In genomic region chr17:27940503-27940902, GRCh38 we compare ENCODE assay signal across 12 cellular contexts. TPM values are rescaled to one million over a fixed set of nuclear protein-coding genes. Genes with fewer than 3 reads are reported as not detected.
DNase-seq lines count a peak whose midpoint lies in the region; ATAC-seq and TF ChIP-seq lines count a peak whose summit lies in the region.
"Had no signal": no experiment of that assay in that cellular context is flagged by ENCODE, and none has a peak within 500 bp of the region (broad histone marks: within the 10 kb centered on the region; RNA-seq: fewer than 3 reads in every experiment).

No MANE protein-coding gene starts in this region.

- no peak overlapping the region for H2AK5ac ChIP-seq in H9 (ENCODE audit: insufficient read length, low read length)

- WGBS in body of pancreas, 2 donors, result 37 to 63% methylated on average over 3 to 7 of the region's 7 CpGs
- 0% methylated on average over 3 of the region's 7 CpGs for WGBS in right lobe of liver (ENCODE audit: insufficient coverage, low coverage, low lambda C conversion rate, missing lambda C conversion rate)
- no CpG with 5 or more reads among the region's 7 CpGs for WGBS in H9 (ENCODE audit: extremely low coverage, insufficient read length, low lambda C conversion rate)

- peaks cover 4% of the 10 kb centered on the region for H3K23me2 ChIP-seq in H9 (ENCODE audit: insufficient read length, low read depth, low read length, poor library complexity, severe bottlenecking)

- H2AFZ ChIP-seq in GM23338 (no peak overlapping the region; the same call in 1 of the 2 replicates), parathyroid adenoma (peak overlapping the region; percentile 33), H9 (ENCODE audit: low read length) (no peak overlapping the region)

- H3K18ac ChIP-seq in H9 (ENCODE audit: insufficient read length, low read depth, low read length), result no peak overlapping the region

- no peak overlapping the region for H3K4ac ChIP-seq in H9 (ENCODE audit: low read depth, low read length)

- H3K27ac Mint-ChIP-seq in GM23338 (no peak overlapping the region), H9 (no peak overlapping the region)
- H3K27ac Mint-ChIP-seq in activated naive CD8-positive, alpha-beta T cell treated with anti-CD3 and anti-CD28 coated beads for 36 hours, result no peak overlapping the region
- H3K27ac Mint-ChIP-seq: CD8-positive, alpha-beta memory T cell had no signal

- H3K9me3 ChIP-seq in body of pancreas (no peaks in the 10 kb centered on the region), right lobe of liver (no peaks in the 10 kb centered on the region), parathyroid adenoma (ENCODE audit: control insufficient read depth, low read length) (no peaks in the 10 kb centered on the region), H9 (ENCODE audit: control insufficient read depth, low read depth, low read length) (no peaks in the 10 kb centered on the region)
- H3K9me3 ChIP-seq: A549 had no signal

- H2BK120ac ChIP-seq in H9 (ENCODE audit: low read depth, low read length, poor library complexity, severe bottlenecking), result no peak overlapping the region

- no peak overlapping the region for H3K23ac ChIP-seq in H9 (ENCODE audit: insufficient read length, low read depth, low read length)

- no peak overlapping the region for H2BK15ac ChIP-seq in H9 (ENCODE audit: low read depth, low read length)

- no peak for ATAC-seq in GM23338
- peak; percentile 55 for ATAC-seq in body of pancreas
- peak in 3 of 4 donors; percentile 36 to 90 (median 46) for ATAC-seq in right lobe of liver
- no peak for ATAC-seq in HG03135 (IDR thresholded peaks at IDR 0.05; ENCODE audit: unreplicated experiment)
- ATAC-seq: A549 had no signal

- no peaks in the 10 kb centered on the region for H3F3A ChIP-seq in GM23338 (replicated peaks; ENCODE audit: low read depth)

- no peak overlapping the region for H3T11ph ChIP-seq in H9 (ENCODE audit: low read length)

- no peak overlapping the region for H3K56ac ChIP-seq in H9 (ENCODE audit: insufficient read length, low read depth, low read length)

- H3K36me3 Mint-ChIP-seq in GM23338 (ENCODE audit: low read depth), result peaks cover 2% of the 10 kb centered on the region; the same call in 1 of the 3 replicates
- H3K36me3 Mint-ChIP-seq in activated naive CD8-positive, alpha-beta T cell treated with anti-CD3 and anti-CD28 coated beads for 36 hours, result no peaks in the 10 kb centered on the region
- H3K36me3 Mint-ChIP-seq in H9 (ENCODE audit: insufficient read depth in 1 of 3, low read depth in 3 of 3), result peaks cover 0 to 1% (median 0%) of the 10 kb centered on the region in 3 experiments; a peak in 2 of 7 replicates
- H3K36me3 Mint-ChIP-seq: CD8-positive, alpha-beta memory T cell had no signal

- no peak overlapping the region for H4K91ac ChIP-seq in H9 (ENCODE audit: insufficient read length, low read depth, low read length)

- H3K27ac ChIP-seq in GM23338 (ENCODE audit: low read depth) (no peak overlapping the region), body of pancreas (no peak overlapping the region), right lobe of liver (no peak overlapping the region), parathyroid adenoma (no peak overlapping the region), H9 (ENCODE audit: insufficient read length, low read depth, low read length) (no peak overlapping the region)
- H3K27ac ChIP-seq: A549 had no signal

- H3K4me3 ChIP-seq in GM23338, result no peak overlapping the region
- no peak overlapping the region for H3K4me3 ChIP-seq in body of pancreas
- no peak overlapping the region for H3K4me3 ChIP-seq in right lobe of liver
- H3K4me3 ChIP-seq in parathyroid adenoma (ENCODE audit: low read depth, low read length), result no peak overlapping the region
- H3K4me3 ChIP-seq: A549 had no signal

- H2BK20ac ChIP-seq in H9 (ENCODE audit: low read depth, low read length, poor library complexity, severe bottlenecking), result no peak overlapping the region

- no peaks in the 10 kb centered on the region for H3K9me2 ChIP-seq in GM23338 (ENCODE audit: insufficient read depth)

- H3K9ac ChIP-seq in parathyroid adenoma, result no peak overlapping the region
- no peak overlapping the region for H3K9ac ChIP-seq in H9 (ENCODE audit: extremely low read depth, insufficient read length, low read length)

- no peak overlapping the region for H4K5ac ChIP-seq in H9 (ENCODE audit: insufficient read length, low read depth, low read length)

- H3K4me1 ChIP-seq in GM23338 (ENCODE audit: insufficient read depth), result peaks cover 45% of the 10 kb centered on the region
- peaks cover 11% of the 10 kb centered on the region for H3K4me1 ChIP-seq in body of pancreas
- H3K4me1 ChIP-seq in right lobe of liver, result no peaks in the 10 kb centered on the region
- H3K4me1 ChIP-seq in parathyroid adenoma, result peaks cover 13% of the 10 kb centered on the region
- peaks cover 7% of the 10 kb centered on the region for H3K4me1 ChIP-seq in H9 (ENCODE audit: insufficient read depth, low read length)
- H3K4me1 ChIP-seq: A549 had no signal

- no peak overlapping the region for H2BK5ac ChIP-seq in H9 (ENCODE audit: insufficient read length, low read length)

- no peaks in the 10 kb centered on the region for H3K79me1 ChIP-seq in H9 (ENCODE audit: insufficient read depth, low read depth, low read length, poor library complexity, severe bottlenecking)

- no peaks in the 10 kb centered on the region; the same call in 1 of the 2 replicates for H3K36me3 ChIP-seq in GM23338 (ENCODE audit: insufficient read depth)
- no peaks in the 10 kb centered on the region for H3K36me3 ChIP-seq in body of pancreas (replicated peaks in 1 of 2; ENCODE audit: insufficient read depth in 1 of 2, low read depth in 2 of 2)
- no peaks in the 10 kb centered on the region for H3K36me3 ChIP-seq in right lobe of liver
- no peaks in the 10 kb centered on the region for H3K36me3 ChIP-seq in parathyroid adenoma (ENCODE audit: control insufficient read depth, insufficient read depth, low read length)

- intact Hi-C loops in body of pancreas (cut with DNase I), result no loop called here
- intact Hi-C loops in right lobe of liver (cut with DNase I), result no loop called here

- H4K8ac ChIP-seq in H9 (replicated peaks; ENCODE audit: insufficient read length, low read depth, low read length), result no peak overlapping the region

- H3K9me3 Mint-ChIP-seq in GM23338 (peaks cover 3% of the 10 kb centered on the region; the same call in 1 of the 3 replicates), H9 (peaks cover 10 to 11% of the 10 kb centered on the region in 2 experiments)
- no peaks in the 10 kb centered on the region for H3K9me3 Mint-ChIP-seq in activated naive CD8-positive, alpha-beta T cell treated with anti-CD3 and anti-CD28 coated beads for 36 hours
- H3K9me3 Mint-ChIP-seq: CD8-positive, alpha-beta memory T cell had no signal

- H3K79me2 ChIP-seq in GM23338 (replicated peaks; ENCODE audit: insufficient read depth), result no peaks in the 10 kb centered on the region
- H3K79me2 ChIP-seq in parathyroid adenoma, result no peaks in the 10 kb centered on the region
- no peaks in the 10 kb centered on the region for H3K79me2 ChIP-seq in H9 (ENCODE audit: insufficient read depth, low read length)

- H3K4me3 Mint-ChIP-seq in GM23338, result no peak overlapping the region
- no peak overlapping the region for H3K4me3 Mint-ChIP-seq in activated naive CD8-positive, alpha-beta T cell treated with anti-CD3 and anti-CD28 coated beads for 36 hours
- H3K4me3 Mint-ChIP-seq in H9, result no peak overlapping the region
- H3K4me3 Mint-ChIP-seq: CD8-positive, alpha-beta memory T cell had no signal

- no peak overlapping the region for H2BK12ac ChIP-seq in H9 (ENCODE audit: insufficient read length, low read depth, low read length)

- H3K27me3 ChIP-seq in GM23338 (ENCODE audit: insufficient read depth), result no peaks in the 10 kb centered on the region
- no peaks in the 10 kb centered on the region for H3K27me3 ChIP-seq in body of pancreas
- H3K27me3 ChIP-seq in right lobe of liver, result no peaks in the 10 kb centered on the region
- H3K27me3 ChIP-seq in parathyroid adenoma (ENCODE audit: control insufficient read depth, insufficient read depth, low read length), result no peaks in the 10 kb centered on the region
- no peaks in the 10 kb centered on the region for H3K27me3 ChIP-seq in H9 (ENCODE audit: insufficient read depth, low read length)

- H3K27me3 Mint-ChIP-seq in GM23338 (ENCODE audit: insufficient read depth, low read depth, poor library complexity) (peaks cover 6% of the 10 kb centered on the region), H9 (ENCODE audit: low read depth) (peaks cover 4% of the 10 kb centered on the region)
- peaks cover 8% of the 10 kb centered on the region for H3K27me3 Mint-ChIP-seq in activated naive CD8-positive, alpha-beta T cell treated with anti-CD3 and anti-CD28 coated beads for 36 hours

- peak overlapping the region; percentile 38 for H3K4me2 ChIP-seq in GM23338
- no peak overlapping the region for H3K4me2 ChIP-seq in parathyroid adenoma (ENCODE audit: low read length)
- no peak overlapping the region for H3K4me2 ChIP-seq in H9 (ENCODE audit: insufficient read depth, insufficient read length, low read length)
- H3K4me2 ChIP-seq: A549 had no signal

- no peak for TF ChIP-seq POLR2A in body of pancreas (IDR thresholded peaks at IDR 0.05)
- TF ChIP-seq POLR2A in right lobe of liver (IDR thresholded peaks at IDR 0.05), result no peak

- TF ChIP-seq CTCF in GM23338 (conservative IDR thresholded peaks at IDR 0.05; ENCODE audit: low read depth in 2 of 2) (no peak), body of pancreas (IDR thresholded peaks at IDR 0.05) (no peak), right lobe of liver (IDR thresholded peaks at IDR 0.05) (no peak), parathyroid adenoma (IDR thresholded peaks at IDR 0.05) (no peak), H9 (conservative IDR thresholded peaks at IDR 0.05) (no peak)

- H4K20me1 ChIP-seq in GM23338 (replicated peaks; ENCODE audit: insufficient read depth) (no peaks in the 10 kb centered on the region), H9 (ENCODE audit: control insufficient read depth, insufficient read depth, insufficient read length) (no peaks in the 10 kb centered on the region)

- no peak for DNase-seq in GM23338 (ENCODE audit: low spot score)
- DNase-seq in body of pancreas, result peak in 3 of 4 donors; percentile 27 to 55 (median 31)
- peak in 1 of 3 donors; percentile 60 for DNase-seq in right lobe of liver
- no peak for DNase-seq in activated naive CD8-positive, alpha-beta T cell treated with anti-CD3 and anti-CD28 coated beads for 36 hours
- DNase-seq in H9, result no peak
- DNase-seq: Caco-2; CD8-positive, alpha-beta memory T cell; DMS53; H7 had no signal

- H3K4me1 Mint-ChIP-seq in GM23338, result peaks cover 45% of the 10 kb centered on the region
- H3K4me1 Mint-ChIP-seq in activated naive CD8-positive, alpha-beta T cell treated with anti-CD3 and anti-CD28 coated beads for 36 hours, result no peaks in the 10 kb centered on the region
- peaks cover 52 to 55% of the 10 kb centered on the region in 2 experiments for H3K4me1 Mint-ChIP-seq in H9

- H3K14ac ChIP-seq in H9 (ENCODE audit: insufficient read depth, low read length), result no peak overlapping the region

TF ChIP-seq in GM23338, 12 proteins besides CTCF, POLR2A, EP300 and RAD21 (continues in another document):
- no peak for TF ChIP-seq JUNB (IDR thresholded peaks at IDR 0.05; ENCODE audit: unreplicated experiment)

RNA-seq across cellular contexts. Expression of gene LYRM9, which starts 47.3 kb away (rescaled TPM):
- total RNA-seq in GM23338 (2014; rRNA removed; shearing (Covaris generic)), result 4.7 and 9.8 TPM in 2 replicates
- polyA plus RNA-seq in GM23338 (2016; fragmentation: Nextera tagmentation; extraction: Ambion mirVana), result 6.2 and 6.3 TPM in 2 replicates
- total RNA-seq in body of pancreas (10 to 100 TPM; 11.7 to 14.5 TPM), right lobe of liver (1 to 10 TPM; 4.1 to 7.2 (median 5.5) TPM), H9 (2021) (2.2 and 3.2 TPM in 2 replicates)
- 1 to 10 TPM; 3.0 to 4.0 TPM for total RNA-seq in activated naive CD8-positive, alpha-beta T cell treated with anti-CD3 and anti-CD28 coated beads for 36 hours

Comparison
In these comparisons a context has a peak if more than half of its experiments do, and no peak if none do; other contexts are left out.
1. ATAC-seq: peak in body of pancreas (single experiment) and right lobe of liver (3 of 4); none in GM23338 (single experiment) and HG03135 (single experiment).
2. DNase-seq: peak in body of pancreas (3 of 4); none in GM23338 (single experiment), activated naive CD8-positive, alpha-beta T cell treated with anti-CD3 and anti-CD28 coated beads for 36 hours (single experiment) and H9 (single experiment).